In the genomic region with DNA sequence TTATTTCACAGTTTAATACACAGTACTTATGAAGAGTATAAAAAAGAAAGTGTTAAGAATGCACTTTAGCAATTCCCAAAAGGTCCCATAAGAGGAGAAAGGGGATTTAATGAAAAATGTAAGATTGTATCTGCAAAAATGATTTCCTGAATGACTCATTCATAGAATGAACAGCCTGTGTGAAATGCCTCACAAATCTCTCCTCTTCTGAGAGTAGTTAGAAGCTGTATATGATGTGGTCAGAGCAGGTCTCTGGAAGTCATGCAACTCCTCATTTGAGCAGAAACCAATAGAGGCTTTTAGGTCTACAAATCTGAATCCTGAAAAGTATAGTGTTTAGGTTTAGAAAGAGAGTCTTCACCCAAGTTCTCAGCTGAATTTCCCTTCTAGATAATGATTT, we compare ENCODE assay signal across 11 cellular contexts.
DNase-seq lines count a peak whose midpoint lies in the region; ATAC-seq and TF ChIP-seq lines count a peak whose summit lies in the region.
"Had no signal": no experiment of that assay in that cellular context is flagged by ENCODE, and none has a peak within 500 bp of the region (broad histone marks: within the 10 kb centered on the region; RNA-seq: fewer than 3 reads in every experiment).

No MANE protein-coding gene starts in this region.

- H3K9me3 ChIP-seq in right lobe of liver = no peaks in the 10 kb centered on the region

- intact Hi-C loops in right lobe of liver (cut with DNase I) = no loop called here

- no peaks in the 10 kb centered on the region for H3K36me3 ChIP-seq in right lobe of liver

- no peak for TF ChIP-seq CTCF in right lobe of liver (IDR thresholded peaks at IDR 0.05)

- no peak for TF ChIP-seq POLR2A in right lobe of liver (IDR thresholded peaks at IDR 0.05)

- H3K27me3 ChIP-seq in right lobe of liver = no peaks in the 10 kb centered on the region

- no peak overlapping the region for H3K27ac ChIP-seq in right lobe of liver
- H3K27ac ChIP-seq: 22Rv1 had no signal

- no peaks in the 10 kb centered on the region for H3K4me1 ChIP-seq in right lobe of liver

- peak; percentile 1 for DNase-seq in DMS53 (lab: John Stamatoyannopoulos, UW)
- no peak for DNase-seq in DMS53 treated with DMSO at 0.1 percent for 48 hours (lab: John Stamatoyannopoulos, UW; ENCODE audit: unreplicated experiment)
- DNase-seq in RPMI7951 (ENCODE audit: low read depth) = peak; percentile 58
- peak; percentile 41 for DNase-seq in stromal cell of bone marrow (ENCODE audit: low read depth)
- no peak for DNase-seq in medulla oblongata (ENCODE audit: extremely low spot score)
- no peak for DNase-seq in right lobe of liver
- DNase-seq: activated CD4-positive, alpha-beta T cell treated with anti-CD3 and anti-CD28 coated beads, Interleukin-2, amount 50 U/mL, for 1 hour; H7 had no signal

- H3K4me3 ChIP-seq in right lobe of liver = no peak overlapping the region

- ATAC-seq in HG03159 (IDR thresholded peaks at IDR 0.05; ENCODE audit: unreplicated experiment) (peak; percentile 84), GM21526 (IDR thresholded peaks at IDR 0.05; ENCODE audit: low FRiP score, unreplicated experiment) (no peak), right lobe of liver (no peak)

Comparison
In these comparisons a context has a peak if more than half of its experiments do, and no peak if none do; other contexts are left out.
1. DNase-seq: peak in DMS53 (single experiment), RPMI7951 (single experiment) and stromal cell of bone marrow (single experiment); none in DMS53 treated with DMSO at 0.1 percent for 48 hours (single experiment), medulla oblongata (single experiment) and right lobe of liver (0 of 3).